1 cellular context compared by ENCODE assay signal in genomic region chr1:149886112-149886395, GRCh38.
A peak's percentile ranks its signal among the peaks of the same experiment; 100 is the strongest.
TF ChIP-seq lines count a peak whose summit lies in the region.

No MANE protein-coding gene starts in this region.

TF ChIP-seq in neural cell, 6 proteins besides CTCF, POLR2A, EP300 and RAD21:
- TF ChIP-seq REST (IDR thresholded peaks at IDR 0.05; ENCODE audit: borderline replicate concordance): peak; percentile 42
